ENCODE assay signal across 21 cellular contexts in genomic region chr2:30629866-30630265, GRCh38.
A peak's percentile ranks its signal among the peaks of the same experiment; 100 is the strongest.
DNase-seq lines count a peak whose midpoint lies in the region; ATAC-seq and TF ChIP-seq lines count a peak whose summit lies in the region.
"Had no signal": no experiment of that assay in that cellular context is flagged by ENCODE, and none has a peak within 500 bp of the region (broad histone marks: within the 10 kb centered on the region; RNA-seq: fewer than 3 reads in every experiment).

No MANE protein-coding gene starts in this region.

- peak overlapping the region; percentile 20 for H3K4me2 ChIP-seq in smooth muscle cell

- ATAC-seq in HG02571 (IDR thresholded peaks at IDR 0.05; ENCODE audit: unreplicated experiment), result no peak
- ATAC-seq: lower lobe of right lung; naive thymus-derived CD4-positive, alpha-beta T cell; T-helper 17 cell had no signal

- no peak overlapping the region for H3K9ac ChIP-seq in smooth muscle cell (ENCODE audit: low read depth)
- H3K9ac ChIP-seq: BLaER1 treated with 17β-estradiol and CSF1 and Interleukin-3, amounts not matched to agents 10 nM and 100 nM had no signal

- H2AFZ ChIP-seq in smooth muscle cell (ENCODE audit: low read depth), result no peak overlapping the region

- H3K36me3 ChIP-seq in smooth muscle cell (ENCODE audit: low read depth), result no peaks in the 10 kb centered on the region
- H3K36me3 ChIP-seq: lower lobe of right lung had no signal

- H3K27ac ChIP-seq in smooth muscle cell (ENCODE audit: low read depth), result peak overlapping the region; percentile 34
- H3K27ac ChIP-seq: BLaER1 treated with 17β-estradiol and CSF1 and Interleukin-3, amounts not matched to agents 10 nM and 100 nM; lower lobe of right lung had no signal

- H4K20me1 ChIP-seq in smooth muscle cell (ENCODE audit: low read depth), result no peaks in the 10 kb centered on the region

- 53% methylated on average over 6 of the region's 6 CpGs for WGBS in smooth muscle cell (ENCODE audit: low lambda C conversion rate)

- no peak overlapping the region for H3K4me3 ChIP-seq in foreskin fibroblast (ENCODE audit: low read depth in 1 of 2, low read length in 2 of 2)
- no peak overlapping the region for H3K4me3 ChIP-seq in smooth muscle cell
- H3K4me3 ChIP-seq: BLaER1 treated with 17β-estradiol and CSF1 and Interleukin-3, amounts not matched to agents 10 nM and 100 nM; lower lobe of right lung had no signal

- DNase-seq in HCEC 1CT, result peak; percentile 57
- DNase-seq in amniotic epithelial cell (ENCODE audit: low read depth), result peak; percentile 87
- DNase-seq in foreskin fibroblast, result peak; percentile 59 to 69
- DNase-seq in smooth muscle cell (lab: John Stamatoyannopoulos, UW; ENCODE audit: unreplicated experiment), result no peak
- DNase-seq in NCI-H187 (lab: John Stamatoyannopoulos, UW), result no peak
- DNase-seq in NOMO-1 treated with dmso at 0.1 percent for 144 hours (lab: John Stamatoyannopoulos, UW; ENCODE audit: unreplicated experiment), result no peak
- DNase-seq: activated B cell treated with CpG ODN at 0.5 μM for 24 hours; activated CD8-positive, alpha-beta memory T cell treated with anti-CD3 and anti-CD28 coated beads for 24 hours; activated naive CD8-positive, alpha-beta T cell treated with anti-CD3 and anti-CD28 coated beads for 36 hours; effector memory CD4-positive, alpha-beta T cell; glutamatergic neuron; lower lobe of right lung; MM.1S; naive thymus-derived CD4-positive, alpha-beta T cell; NCI-H2029 treated with DMSO at 0.1 percent for 48 hours; NCI-H510A treated with DMSO at 0.1 percent for 48 hours; posterior cingulate gyrus; small intestine; T-helper 17 cell had no signal

- TF ChIP-seq CTCF in foreskin fibroblast (IDR thresholded peaks at IDR 0.05; ENCODE audit: low read depth, low read length) (no peak), smooth muscle cell (IDR thresholded peaks at IDR 0.05; ENCODE audit: borderline replicate concordance, insufficient read depth, poor library complexity, severe bottlenecking) (no peak)

- no peaks in the 10 kb centered on the region for H3K79me2 ChIP-seq in smooth muscle cell (ENCODE audit: low read depth)

- H3K4me1 ChIP-seq in smooth muscle cell (ENCODE audit: low read depth), result no peaks in the 10 kb centered on the region
- H3K4me1 ChIP-seq: lower lobe of right lung had no signal

- no peaks in the 10 kb centered on the region for H3F3A ChIP-seq in smooth muscle cell (ENCODE audit: low read depth)

- no peaks in the 10 kb centered on the region for H3K9me3 ChIP-seq in smooth muscle cell (replicated peaks; ENCODE audit: low read depth)
- H3K9me3 ChIP-seq: BLaER1 treated with 17β-estradiol and CSF1 and Interleukin-3, amounts not matched to agents 10 nM and 100 nM; lower lobe of right lung had no signal

- H3K27me3 ChIP-seq in smooth muscle cell (ENCODE audit: low read depth), result no peaks in the 10 kb centered on the region
- H3K27me3 ChIP-seq: BLaER1 treated with 17β-estradiol and CSF1 and Interleukin-3, amounts not matched to agents 10 nM and 100 nM had no signal

Comparison
In these comparisons a context has a peak if more than half of its experiments do, and no peak if none do; other contexts are left out.
1. DNase-seq: peak in HCEC 1CT (single experiment), amniotic epithelial cell (single experiment) and foreskin fibroblast (2 of 2); none in smooth muscle cell (single experiment), NCI-H187 (0 of 2) and NOMO-1 treated with dmso at 0.1 percent for 144 hours (single experiment).